26 cellular contexts compared by ENCODE assay signal in the genomic region with DNA sequence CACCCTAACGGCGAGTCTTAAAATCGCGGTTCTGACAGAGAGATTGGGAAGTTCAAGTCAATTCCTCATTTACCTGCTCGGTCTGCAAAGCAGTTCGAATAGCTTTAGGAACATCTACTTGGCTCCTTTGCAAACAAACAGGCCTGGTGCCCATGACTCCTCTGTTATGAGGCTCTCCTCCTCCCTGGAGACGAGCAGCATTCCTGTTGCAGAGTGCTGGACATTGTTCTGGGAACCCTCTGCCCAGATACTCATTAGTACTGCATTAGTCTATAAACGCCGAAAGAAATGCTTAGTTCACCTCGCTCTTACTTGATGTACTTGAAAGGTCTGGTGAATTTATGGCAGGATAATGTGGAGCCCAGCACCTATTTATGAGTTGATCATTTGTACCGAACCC.
"Had no signal": no experiment of that assay in that cellular context is flagged by ENCODE, and none has a peak within 500 bp of the region (broad histone marks: within the 10 kb centered on the region; RNA-seq: fewer than 3 reads in every experiment).

No MANE protein-coding gene starts in this region.

- H3K4me3 Mint-ChIP-seq: naive thymus-derived CD4-positive, alpha-beta T cell; natural killer cell; nephron; stimulated activated effector memory CD8-positive, alpha-beta T cell treated with anti-CD3 and anti-CD28 coated beads, Interleukin-12 subunit alpha, Interleukin-12 subunit beta, amount 100 ng/mL, for 72 hours; stimulated activated naive B cell treated with anti-CD40 and anti-IgM and Interleukin-4, amounts not matched to agents 10 μg/mL and 1 μg/mL and 100 μg/mL, for 72 hours; stimulated activated naive CD8-positive, alpha-beta T cell treated with anti-CD3 and anti-CD28 coated beads, Interleukin-15, Interleukin-2, amounts not matched to agents 100 ng/mL and 50 ng/mL, for 24 hours had no signal

- H3K27ac Mint-ChIP-seq: naive thymus-derived CD4-positive, alpha-beta T cell; natural killer cell; progenitor cell of endocrine pancreas; stimulated activated effector memory CD8-positive, alpha-beta T cell treated with anti-CD3 and anti-CD28 coated beads, Interleukin-12 subunit alpha, Interleukin-12 subunit beta, amount 100 ng/mL, for 72 hours; stimulated activated naive B cell treated with anti-CD40 and anti-IgM and Interleukin-4, amounts not matched to agents 10 μg/mL and 1 μg/mL and 100 μg/mL, for 72 hours; stimulated activated naive CD8-positive, alpha-beta T cell treated with anti-CD3 and anti-CD28 coated beads, Interleukin-15, Interleukin-2, amounts not matched to agents 100 ng/mL and 50 ng/mL, for 24 hours had no signal

- H3K36me3 ChIP-seq: ovary, right lobe of liver, sigmoid colon, stomach, thoracic aorta, thyroid gland, tibial nerve, upper lobe of left lung, vagina had no signal

- H3K36me3 Mint-ChIP-seq: naive thymus-derived CD4-positive, alpha-beta T cell; natural killer cell; stimulated activated effector memory CD8-positive, alpha-beta T cell treated with anti-CD3 and anti-CD28 coated beads, Interleukin-12 subunit alpha, Interleukin-12 subunit beta, amount 100 ng/mL, for 72 hours; stimulated activated naive B cell treated with anti-CD40 and anti-IgM and Interleukin-4, amounts not matched to agents 10 μg/mL and 1 μg/mL and 100 μg/mL, for 72 hours had no signal

- H3K4me3 ChIP-seq: ovary, psoas muscle, right lobe of liver, sigmoid colon, stomach, thoracic aorta, thyroid gland, tibial nerve, upper lobe of left lung, vagina had no signal

- H3K4me1 ChIP-seq: psoas muscle, right lobe of liver, sigmoid colon, thyroid gland, upper lobe of left lung, vagina had no signal

- H3K9me3 Mint-ChIP-seq: nephron had no signal

- H3K27me3 ChIP-seq: ovary, right lobe of liver, sigmoid colon, stomach, thyroid gland, tibial nerve, upper lobe of left lung, vagina had no signal

- H3K27me3 Mint-ChIP-seq: stimulated activated naive B cell treated with anti-CD40 and anti-IgM and Interleukin-4, amounts not matched to agents 10 μg/mL and 1 μg/mL and 100 μg/mL, for 72 hours; stimulated activated naive CD8-positive, alpha-beta T cell treated with anti-CD3 and anti-CD28 coated beads, Interleukin-15, Interleukin-2, amounts not matched to agents 100 ng/mL and 50 ng/mL, for 24 hours had no signal

- H3K4me1 Mint-ChIP-seq: naive thymus-derived CD4-positive, alpha-beta T cell; natural killer cell; stimulated activated effector memory CD8-positive, alpha-beta T cell treated with anti-CD3 and anti-CD28 coated beads, Interleukin-12 subunit alpha, Interleukin-12 subunit beta, amount 100 ng/mL, for 72 hours; stimulated activated naive B cell treated with anti-CD40 and anti-IgM and Interleukin-4, amounts not matched to agents 10 μg/mL and 1 μg/mL and 100 μg/mL, for 72 hours had no signal

- H3K9me3 ChIP-seq: ovary, right lobe of liver, sigmoid colon, thoracic aorta, thyroid gland, upper lobe of left lung, vagina had no signal

- H3K27ac ChIP-seq: ovary, psoas muscle, right lobe of liver, sigmoid colon, stomach, thoracic aorta, thyroid gland, tibial nerve, upper lobe of left lung, vagina had no signal

- DNase-seq: naive thymus-derived CD4-positive, alpha-beta T cell; natural killer cell; occipital lobe; ovary; psoas muscle; right cardiac atrium; right lobe of liver; sigmoid colon; small intestine; stimulated activated CD4-positive, alpha-beta T cell treated with anti-CD3 and anti-CD28 coated beads, Interleukin-15, amount 100 ng/mL, for 24 hours; stimulated activated CD4-positive, alpha-beta T cell treated with anti-CD3 and anti-CD28 coated beads, Interleukin-2, amount 100 ng/mL, for 24 hours; stimulated activated CD4-positive, alpha-beta T cell treated with anti-CD3 and anti-CD28 coated beads, Interleukin-2, amount 100 ng/mL, for 48 hours; stimulated activated CD4-positive, alpha-beta T cell treated with anti-CD3 and anti-CD28 coated beads, Interleukin-4, amount 100 ng/mL, for 24 hours; stimulated activated naive B cell treated with anti-CD40 and anti-IgM and Interleukin-4, amounts not matched to agents 10 μg/mL and 1 μg/mL and 100 μg/mL, for 72 hours; stimulated activated naive CD4-positive, alpha-beta T cell treated with Interleukin-2 at 50 U/mL for 16 hours; stomach; thyroid gland; trophoblast cell; upper lobe of left lung had no signal
